In the genomic region with DNA sequence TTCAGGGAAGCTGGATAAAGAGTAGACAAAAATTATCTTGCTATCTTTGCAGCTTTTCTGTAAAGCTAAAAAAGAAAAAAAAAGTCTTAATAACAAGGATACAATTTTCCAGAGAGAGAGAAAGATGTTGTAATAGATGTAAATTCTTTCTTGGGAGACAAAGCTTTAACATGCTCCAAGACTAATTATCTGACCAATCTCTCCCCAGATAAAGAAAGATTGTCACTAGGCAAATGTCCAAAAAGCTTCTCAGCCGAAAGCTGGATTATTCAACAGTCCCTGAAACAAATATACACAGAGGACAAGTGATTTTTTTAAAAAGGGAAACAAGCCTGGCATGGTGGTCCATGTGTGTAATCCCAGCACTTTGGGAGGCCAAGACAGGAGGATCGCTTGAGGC, we compare ENCODE assay signal across 13 cellular contexts. TPM values are rescaled to one million over a fixed set of nuclear protein-coding genes. Genes with fewer than 3 reads are reported as not detected.
DNase-seq lines count a peak whose midpoint lies in the region; ATAC-seq and TF ChIP-seq lines count a peak whose summit lies in the region.
"Had no signal": no experiment of that assay in that cellular context is flagged by ENCODE, and none has a peak within 500 bp of the region (broad histone marks: within the 10 kb centered on the region; RNA-seq: fewer than 3 reads in every experiment).

No MANE protein-coding gene starts in this region.

- H3K4me1 Mint-ChIP-seq in activated CD4-positive, alpha-beta memory T cell treated with anti-CD3 and anti-CD28 coated beads for 36 hours (ENCODE audit: low read depth) = peaks cover 30% of the 10 kb centered on the region
- peaks cover 31% of the 10 kb centered on the region for H3K4me1 Mint-ChIP-seq in activated CD4-positive, alpha-beta memory T cell treated with anti-CD3 and anti-CD28 coated beads, Interleukin-2, amount 10 ng/mL, durations not matched to agents 7 days and 5 days
- H3K4me1 Mint-ChIP-seq in activated T-helper 2 cell treated with anti-CD3 and anti-CD28 coated beads, Interferon-gamma antibody, Interleukin-2, Interleukin-4, amounts not matched to agents 10 μg/mL and 5 μg/mL and 100 μg/mL, durations not matched to agents 14 hours and 24 hours and 36 hours (ENCODE audit: low read depth) = peaks cover 26% of the 10 kb centered on the region

- H3K9ac ChIP-seq in OCI-LY3 (ENCODE audit: low read length) = peak overlapping the region; percentile 52

- H3K79me2 ChIP-seq in OCI-LY3 (ENCODE audit: low read length) = peaks cover 20% of the 10 kb centered on the region

- intact Hi-C loops in activated CD4-positive, alpha-beta memory T cell treated with anti-CD3 and anti-CD28 coated beads for 36 hours (cut with micrococcal nuclease) = no loop called here
- intact Hi-C loops in activated T-helper 2 cell treated with anti-CD3 and anti-CD28 coated beads, Interferon-gamma antibody, Interleukin-2, Interleukin-4, amounts not matched to agents 10 μg/mL and 5 μg/mL and 100 μg/mL, durations not matched to agents 14 hours and 24 hours and 36 hours (cut with micrococcal nuclease) = loop anchor here (5.0 kb wide), 1 partner anchor 291 kb away; a partner anchor contains a TSS

- H2AFZ ChIP-seq in OCI-LY3 (ENCODE audit: low read depth, low read length) = no peak overlapping the region

- peaks cover 12% of the 10 kb centered on the region for H3K4me1 ChIP-seq in OCI-LY3 (ENCODE audit: low read length)
- H3K4me1 ChIP-seq: foreskin keratinocyte had no signal

- ATAC-seq in GM19351 (IDR thresholded peaks at IDR 0.05; ENCODE audit: unreplicated experiment) = no peak

- no peaks in the 10 kb centered on the region for H3K9me3 ChIP-seq in OCI-LY3 (ENCODE audit: insufficient read depth, low read length)
- H3K9me3 ChIP-seq: pancreas had no signal

- peak overlapping the region; percentile 3 for H3K4me3 Mint-ChIP-seq in activated CD4-positive, alpha-beta memory T cell treated with anti-CD3 and anti-CD28 coated beads for 36 hours
- H3K4me3 Mint-ChIP-seq in activated CD4-positive, alpha-beta memory T cell treated with anti-CD3 and anti-CD28 coated beads, Interleukin-2, amount 10 ng/mL, durations not matched to agents 7 days and 5 days = no peak overlapping the region
- H3K4me3 Mint-ChIP-seq in activated T-helper 2 cell treated with anti-CD3 and anti-CD28 coated beads, Interferon-gamma antibody, Interleukin-2, Interleukin-4, amounts not matched to agents 10 μg/mL and 5 μg/mL and 100 μg/mL, durations not matched to agents 14 hours and 24 hours and 36 hours (ENCODE audit: low read depth) = no peak overlapping the region

- H3K27ac ChIP-seq in OCI-LY3 (ENCODE audit: low read length) (no peak overlapping the region), skin epidermis (peak overlapping the region in 12 of 21 experiments; percentile 3 to 97 (median 90))

- CTCF ChIA-PET in activated CD4-positive, alpha-beta memory T cell treated with anti-CD3 and anti-CD28 coated beads for 36 hours (lab: Charles Lee) = interaction anchor here (0.7 to 1.7 kb wide), 4 partner anchors 25 to 429 kb away, joined by 3 to 12 read pairs (median 6); no protein-coding TSS in a partner anchor
- CTCF ChIA-PET in activated CD4-positive, alpha-beta memory T cell treated with anti-CD3 and anti-CD28 coated beads, Interleukin-2, amount 10 ng/mL, durations not matched to agents 7 days and 5 days (lab: Charles Lee) = interaction anchor here (0.6 to 1.5 kb wide), 4 partner anchors 24 to 435 kb away, joined by 3 to 9 read pairs (median 4); a partner anchor contains a TSS

- TF ChIP-seq CTCF in OCI-LY3 (IDR thresholded peaks at IDR 0.05; ENCODE audit: low read depth, low read length) (no peak), epithelial cell of proximal tubule (conservative IDR thresholded peaks at IDR 0.05; ENCODE audit: low read depth, low read length) (no peak)

- POLR2A ChIA-PET in activated CD4-positive, alpha-beta memory T cell treated with anti-CD3 and anti-CD28 coated beads for 36 hours (lab: Charles Lee) = no interaction called here
- POLR2A ChIA-PET in activated CD4-positive, alpha-beta memory T cell treated with anti-CD3 and anti-CD28 coated beads, Interleukin-2, amount 10 ng/mL, durations not matched to agents 7 days and 5 days (lab: Charles Lee) = interaction anchor here (1.0 to 3.3 kb wide), 3 partner anchors 10 to 292 kb away, joined by 4 to 15 read pairs (median 6); a partner anchor contains a TSS

- H3K36me3 ChIP-seq in OCI-LY3 (replicated peaks; ENCODE audit: low read depth, low read length) = peaks cover 8% of the 10 kb centered on the region

- peaks cover 5% of the 10 kb centered on the region for H3K36me3 Mint-ChIP-seq in activated CD4-positive, alpha-beta memory T cell treated with anti-CD3 and anti-CD28 coated beads for 36 hours
- peaks cover 4% of the 10 kb centered on the region for H3K36me3 Mint-ChIP-seq in activated CD4-positive, alpha-beta memory T cell treated with anti-CD3 and anti-CD28 coated beads, Interleukin-2, amount 10 ng/mL, durations not matched to agents 7 days and 5 days (ENCODE audit: low read depth)
- H3K36me3 Mint-ChIP-seq in activated T-helper 2 cell treated with anti-CD3 and anti-CD28 coated beads, Interferon-gamma antibody, Interleukin-2, Interleukin-4, amounts not matched to agents 10 μg/mL and 5 μg/mL and 100 μg/mL, durations not matched to agents 14 hours and 24 hours and 36 hours (ENCODE audit: low read depth) = peaks cover 10% of the 10 kb centered on the region

- no peaks in the 10 kb centered on the region for H3K9me3 Mint-ChIP-seq in activated CD4-positive, alpha-beta memory T cell treated with anti-CD3 and anti-CD28 coated beads for 36 hours
- H3K9me3 Mint-ChIP-seq in activated CD4-positive, alpha-beta memory T cell treated with anti-CD3 and anti-CD28 coated beads, Interleukin-2, amount 10 ng/mL, durations not matched to agents 7 days and 5 days = no peaks in the 10 kb centered on the region
- no peaks in the 10 kb centered on the region for H3K9me3 Mint-ChIP-seq in activated T-helper 2 cell treated with anti-CD3 and anti-CD28 coated beads, Interferon-gamma antibody, Interleukin-2, Interleukin-4, amounts not matched to agents 10 μg/mL and 5 μg/mL and 100 μg/mL, durations not matched to agents 14 hours and 24 hours and 36 hours

- H3K4me2 ChIP-seq in OCI-LY3 (ENCODE audit: low read length) = peak overlapping the region; percentile 65

- DNase-seq in activated CD4-positive, alpha-beta memory T cell treated with anti-CD3 and anti-CD28 coated beads for 36 hours = no peak
- no peak for DNase-seq in activated CD4-positive, alpha-beta memory T cell treated with anti-CD3 and anti-CD28 coated beads, Interleukin-2, amount 10 ng/mL, durations not matched to agents 7 days and 5 days
- no peak for DNase-seq in epithelial cell of proximal tubule (ENCODE audit: low read depth)
- no peak for DNase-seq in DMS 273 (lab: John Stamatoyannopoulos, UW; ENCODE audit: unreplicated experiment)
- no peak for DNase-seq in activated T-helper 2 cell treated with anti-CD3 and anti-CD28 coated beads, Interferon-gamma antibody, Interleukin-2, Interleukin-4, amounts not matched to agents 10 μg/mL and 5 μg/mL and 100 μg/mL, durations not matched to agents 14 hours and 24 hours and 36 hours (ENCODE audit: low spot score)
- DNase-seq: activated gamma-delta T cell, EL, foreskin keratinocyte, pancreas had no signal

- no peaks in the 10 kb centered on the region for H3K27me3 Mint-ChIP-seq in activated CD4-positive, alpha-beta memory T cell treated with anti-CD3 and anti-CD28 coated beads for 36 hours
- H3K27me3 Mint-ChIP-seq in activated CD4-positive, alpha-beta memory T cell treated with anti-CD3 and anti-CD28 coated beads, Interleukin-2, amount 10 ng/mL, durations not matched to agents 7 days and 5 days = peaks cover 3% of the 10 kb centered on the region
- no peaks in the 10 kb centered on the region for H3K27me3 Mint-ChIP-seq in activated T-helper 2 cell treated with anti-CD3 and anti-CD28 coated beads, Interferon-gamma antibody, Interleukin-2, Interleukin-4, amounts not matched to agents 10 μg/mL and 5 μg/mL and 100 μg/mL, durations not matched to agents 14 hours and 24 hours and 36 hours (ENCODE audit: low read depth)

- H3K4me3 ChIP-seq in OCI-LY3 (ENCODE audit: low read length) = peak overlapping the region; percentile 67
- H3K4me3 ChIP-seq in epithelial cell of proximal tubule (ENCODE audit: low read depth, low read length) = peak overlapping the region; percentile 97
- no peak overlapping the region for H3K4me3 ChIP-seq in skin epidermis

- H4K20me1 ChIP-seq in OCI-LY3 (ENCODE audit: insufficient read depth, low read length) = no peaks in the 10 kb centered on the region

- H3K27ac Mint-ChIP-seq in activated CD4-positive, alpha-beta memory T cell treated with anti-CD3 and anti-CD28 coated beads for 36 hours = no peak overlapping the region
- no peak overlapping the region for H3K27ac Mint-ChIP-seq in activated CD4-positive, alpha-beta memory T cell treated with anti-CD3 and anti-CD28 coated beads, Interleukin-2, amount 10 ng/mL, durations not matched to agents 7 days and 5 days
- no peak overlapping the region for H3K27ac Mint-ChIP-seq in activated T-helper 2 cell treated with anti-CD3 and anti-CD28 coated beads, Interferon-gamma antibody, Interleukin-2, Interleukin-4, amounts not matched to agents 10 μg/mL and 5 μg/mL and 100 μg/mL, durations not matched to agents 14 hours and 24 hours and 36 hours

- H3K27me3 ChIP-seq in OCI-LY3 (ENCODE audit: low read depth, low read length) = no peaks in the 10 kb centered on the region
- H3K27me3 ChIP-seq: foreskin keratinocyte, pancreas had no signal

RNA-seq across cellular contexts. Expression of a gene that starts 19.3 kb away (rescaled TPM):
- total RNA-seq in activated CD4-positive, alpha-beta memory T cell treated with anti-CD3 and anti-CD28 coated beads for 36 hours = under 1 TPM; 0.31 to 0.53 TPM
- not detected for total RNA-seq in activated CD4-positive, alpha-beta memory T cell treated with anti-CD3 and anti-CD28 coated beads, Interleukin-2, amount 10 ng/mL, durations not matched to agents 7 days and 5 days
- total RNA-seq in epithelial cell of proximal tubule = 31.7 and 37.1 TPM in 2 replicates
- total RNA-seq in activated T-helper 2 cell treated with anti-CD3 and anti-CD28 coated beads, Interferon-gamma antibody, Interleukin-2, Interleukin-4, amounts not matched to agents 10 μg/mL and 5 μg/mL and 100 μg/mL, durations not matched to agents 14 hours and 24 hours and 36 hours = 1.9 and 2.5 TPM in 2 replicates

RNA-seq across cellular contexts. Expression of a gene that starts 44.5 kb away (rescaled TPM):
- not detected for total RNA-seq in activated CD4-positive, alpha-beta memory T cell treated with anti-CD3 and anti-CD28 coated beads for 36 hours
- not detected for total RNA-seq in activated CD4-positive, alpha-beta memory T cell treated with anti-CD3 and anti-CD28 coated beads, Interleukin-2, amount 10 ng/mL, durations not matched to agents 7 days and 5 days
- not detected in 2 replicates for total RNA-seq in epithelial cell of proximal tubule
- total RNA-seq in activated T-helper 2 cell treated with anti-CD3 and anti-CD28 coated beads, Interferon-gamma antibody, Interleukin-2, Interleukin-4, amounts not matched to agents 10 μg/mL and 5 μg/mL and 100 μg/mL, durations not matched to agents 14 hours and 24 hours and 36 hours = not detected in 2 replicates
- total RNA-seq: foreskin keratinocyte, pancreas, SK-MEL-5 had no signal

Comparison
In these comparisons a context has a peak if more than half of its experiments do, and no peak if none do; other contexts are left out.
1. H3K4me3 ChIP-seq: peak in OCI-LY3 (single experiment) and epithelial cell of proximal tubule (single experiment); none in skin epidermis (0 of 7).